ENCODE assay signal across 1 cellular context in the genomic region with DNA sequence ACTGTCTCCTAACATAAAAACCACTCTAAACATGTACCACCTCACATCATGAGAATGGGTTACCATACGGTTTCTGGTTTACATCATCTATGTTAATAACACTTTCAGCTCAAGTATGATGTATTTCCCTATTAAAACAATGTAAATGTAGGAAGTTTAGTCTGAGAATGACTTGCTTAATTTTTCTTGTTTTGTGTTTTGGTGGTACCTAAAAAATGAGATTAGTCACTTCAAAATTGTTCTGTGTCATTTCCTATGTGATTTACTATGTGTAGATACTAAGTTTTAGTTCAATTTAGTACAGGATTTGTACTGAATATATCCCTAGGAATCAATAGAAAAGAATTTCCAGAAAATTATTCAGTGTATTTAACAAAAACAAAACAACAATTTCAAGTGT.
TF ChIP-seq lines count a peak whose summit lies in the region.

No MANE protein-coding gene starts in this region.

TF ChIP-seq in H1, 55 proteins besides CTCF, POLR2A, EP300 and RAD21 (continued from another document):
- TF ChIP-seq ATF2 (IDR thresholded peaks at IDR 0.05; ENCODE audit: low read length) (no peak), TEAD4 (IDR thresholded peaks at IDR 0.05; ENCODE audit: low read depth, low read length) (no peak), SAP30 (IDR thresholded peaks at IDR 0.05; ENCODE audit: insufficient read depth, insufficient replicate concordance, low read length) (no peak), TCF12 (IDR thresholded peaks at IDR 0.05; ENCODE audit: low read depth, low read length) (no peak), SIN3A (conservative IDR thresholded peaks at IDR 0.05 in 1 of 2, IDR thresholded peaks at IDR 0.05 in 1 of 2; ENCODE audit: low read depth in 1 of 2, low read length in 2 of 2) (no peak), GABPA (IDR thresholded peaks at IDR 0.05; ENCODE audit: borderline replicate concordance, insufficient read depth, low read length) (no peak), SIRT6 (IDR thresholded peaks at IDR 0.05; ENCODE audit: low read length) (no peak), RNF2 (IDR thresholded peaks at IDR 0.05; ENCODE audit: borderline replicate concordance, low read depth, low read length, missing control alignments, poor library complexity, severe bottlenecking) (no peak), CBX5 (IDR thresholded peaks at IDR 0.05; ENCODE audit: low read depth, low read length) (no peak), CEBPB (IDR thresholded peaks at IDR 0.05; ENCODE audit: low read depth, low read length) (no peak), JUN (IDR thresholded peaks at IDR 0.05; ENCODE audit: low read depth, low read length) (no peak), CHD1 (IDR thresholded peaks at IDR 0.05; ENCODE audit: low read depth, low read length) (no peak)
